Comparison of ENCODE assay signal across 1 cellular context in genomic region chr2:126302043-126302442, GRCh38.
TF ChIP-seq lines count a peak whose summit lies in the region.

No MANE protein-coding gene starts in this region.

TF ChIP-seq in H1, 55 proteins besides CTCF, POLR2A, EP300 and RAD21 (continued from another document):
- TF ChIP-seq ATF2 (IDR thresholded peaks at IDR 0.05; ENCODE audit: low read length) (no peak), SP1 (IDR thresholded peaks at IDR 0.05; ENCODE audit: low read depth, low read length) (no peak), BCL11A (IDR thresholded peaks at IDR 0.05; ENCODE audit: low read depth in 2 of 2, low read length in 2 of 2) (no peak), YY1 (IDR thresholded peaks at IDR 0.05; ENCODE audit: low read depth, low read length) (no peak)
